Comparison of ENCODE assay signal across 8 cellular contexts in genomic region chr21:32772281-32773047, GRCh38. TPM values are rescaled to one million over a fixed set of nuclear protein-coding genes. Genes with fewer than 3 reads are reported as not detected.
DNase-seq lines count a peak whose midpoint lies in the region; ATAC-seq and TF ChIP-seq lines count a peak whose summit lies in the region.

No MANE protein-coding gene starts in this region.

- H3K27ac ChIP-seq in H9 (ENCODE audit: insufficient read length, low read depth, low read length) (no peak overlapping the region), SK-N-MC (peak overlapping the region; percentile 85)

- H3K36me3 ChIP-seq in SK-N-MC (ENCODE audit: insufficient read depth, low read length), result peaks cover 23% of the 10 kb centered on the region

- H3K79me2 ChIP-seq in H9 (ENCODE audit: insufficient read depth, low read length), result peaks cover 23% of the 10 kb centered on the region

- H3K4me2 ChIP-seq in H9 (ENCODE audit: insufficient read depth, insufficient read length, low read length), result peak overlapping the region; percentile 88

- H3K4me3 ChIP-seq in SK-N-MC, result peak overlapping the region; percentile 97
- peak overlapping the region; percentile 96 for H3K4me3 ChIP-seq in iPS-11a (ENCODE audit: low read depth, low read length)

- TF ChIP-seq CTCF in H9 (conservative IDR thresholded peaks at IDR 0.05) (no peak), omental fat pad (IDR thresholded peaks at IDR 0.05) (no peak)

- no peak overlapping the region for H3K14ac ChIP-seq in H9 (ENCODE audit: insufficient read depth, low read length)

- H3K4ac ChIP-seq in H9 (ENCODE audit: low read depth, low read length), result no peak overlapping the region

- H3K23ac ChIP-seq in H9 (ENCODE audit: insufficient read length, low read depth, low read length), result no peak overlapping the region

- H3K36me3 Mint-ChIP-seq in H9 (ENCODE audit: insufficient read depth in 1 of 3, low read depth in 3 of 3), result peaks cover 17 to 25% (median 19%) of the 10 kb centered on the region in 3 experiments; a peak in 6 of 7 replicates

- H3T11ph ChIP-seq in H9 (ENCODE audit: low read length), result no peak overlapping the region

- no peak overlapping the region for H4K5ac ChIP-seq in H9 (ENCODE audit: insufficient read length, low read depth, low read length)

- peaks cover 2% of the 10 kb centered on the region; the same call in 1 of the 2 replicates for H3K27me3 Mint-ChIP-seq in H9 (ENCODE audit: low read depth)

- no peaks in the 10 kb centered on the region; a peak in 1 of 5 replicates for H3K9me3 Mint-ChIP-seq in H9

- H3K79me1 ChIP-seq in H9 (ENCODE audit: insufficient read depth, low read depth, low read length, poor library complexity, severe bottlenecking), result peaks cover 3% of the 10 kb centered on the region

- H3K9me3 ChIP-seq in H9 (ENCODE audit: control insufficient read depth, low read depth, low read length) (no peaks in the 10 kb centered on the region), SK-N-MC (ENCODE audit: low read depth, low read length) (no peaks in the 10 kb centered on the region)

- H3K9ac ChIP-seq in H9 (ENCODE audit: extremely low read depth, insufficient read length, low read length) (peak overlapping the region; percentile 68), SK-N-MC (ENCODE audit: insufficient read length) (peak overlapping the region; percentile 98)

- no peak overlapping the region for H2BK20ac ChIP-seq in H9 (ENCODE audit: low read depth, low read length, poor library complexity, severe bottlenecking)

- H2BK15ac ChIP-seq in H9 (ENCODE audit: low read depth, low read length), result no peak overlapping the region

- H3K27ac Mint-ChIP-seq in H9, result peak overlapping the region; percentile 72 to 94 (median 76); a peak in 5 of 7 replicates

- H2AK5ac ChIP-seq in H9 (ENCODE audit: insufficient read length, low read length), result no peak overlapping the region

- ATAC-seq in omental fat pad (ENCODE audit: low FRiP score), result no peak

- DNase-seq in AG08395 (ENCODE audit: low spot score) (peak; percentile 53), H9 (no peak), SK-N-MC (ENCODE audit: low read depth, low spot score) (no peak), NCI-H2171 treated with DMSO at 0.1 percent for 48 hours (lab: John Stamatoyannopoulos, UW) (no peak), omental fat pad (ENCODE audit: low spot score) (no peak)
- peak; percentile 37 for DNase-seq in activated naive CD8-positive, alpha-beta T cell treated with anti-CD3 and anti-CD28 coated beads, Interleukin-2, amount 50 U/mL, for 16 hours (ENCODE audit: low read depth, low spot score)
- DNase-seq in stimulated activated CD4-positive, alpha-beta T cell treated with anti-CD3 and anti-CD28 coated beads, Interleukin-12 subunit alpha, Interleukin-12 subunit beta, amount 100 ng/mL, for 24 hours (ENCODE audit: low read depth in 2 of 2), result peak; percentile 48 to 63

- no peaks in the 10 kb centered on the region; the same call in 1 of the 2 replicates for H3K4me1 ChIP-seq in H9 (ENCODE audit: insufficient read depth, low read length)

- no peak overlapping the region for H2AFZ ChIP-seq in H9 (ENCODE audit: low read length)

- no peaks in the 10 kb centered on the region for H4K20me1 ChIP-seq in H9 (ENCODE audit: control insufficient read depth, insufficient read depth, insufficient read length)

- no peak overlapping the region for H2BK12ac ChIP-seq in H9 (ENCODE audit: insufficient read length, low read depth, low read length)

- H3K4me1 Mint-ChIP-seq in H9, result peaks cover 25 to 31% of the 10 kb centered on the region in 2 experiments

- peaks cover 10% of the 10 kb centered on the region for H3K23me2 ChIP-seq in H9 (ENCODE audit: insufficient read length, low read depth, low read length, poor library complexity, severe bottlenecking)

- H2BK5ac ChIP-seq in H9 (ENCODE audit: insufficient read length, low read length), result no peak overlapping the region

- H4K8ac ChIP-seq in H9 (replicated peaks; ENCODE audit: insufficient read length, low read depth, low read length), result no peak overlapping the region

- H3K27me3 ChIP-seq in H9 (ENCODE audit: insufficient read depth, low read length), result no peaks in the 10 kb centered on the region

- no CpG with 5 or more reads among the region's 13 CpGs for WGBS in H9 (ENCODE audit: extremely low coverage, insufficient read length, low lambda C conversion rate)

- H2BK120ac ChIP-seq in H9 (ENCODE audit: low read depth, low read length, poor library complexity, severe bottlenecking), result no peak overlapping the region

- H3K56ac ChIP-seq in H9 (ENCODE audit: insufficient read length, low read depth, low read length), result no peak overlapping the region

- no peak overlapping the region for H4K91ac ChIP-seq in H9 (ENCODE audit: insufficient read length, low read depth, low read length)

- H3K18ac ChIP-seq in H9 (ENCODE audit: insufficient read length, low read depth, low read length), result no peak overlapping the region

- peak overlapping the region; percentile 90 to 95 for H3K4me3 Mint-ChIP-seq in H9

RNA-seq across cellular contexts. Expression of gene PAXBP1, which starts 0.9 kb away (rescaled TPM):
- total RNA-seq in H9 (2021), result 63.6 and 65.3 TPM in 2 replicates
- 10 to 100 TPM; 27.8 to 56.0 (median 38.3) TPM for total RNA-seq in omental fat pad

RNA-seq across cellular contexts. Expression of gene SYNJ1, which starts 44.7 kb away (rescaled TPM):
- total RNA-seq in H9 (2021) (7.1 and 7.5 TPM in 2 replicates), omental fat pad (10 to 100 TPM in 2 of 4 donors, 1 to 10 TPM in 2; 7.5 to 22.1 (median 9.9) TPM)

Comparison
In these comparisons a context has a peak if more than half of its experiments do, and no peak if none do; other contexts are left out.
1. DNase-seq: peak in AG08395 (single experiment), activated naive CD8-positive, alpha-beta T cell treated with anti-CD3 and anti-CD28 coated beads, Interleukin-2, amount 50 U/mL, for 16 hours (single experiment) and stimulated activated CD4-positive, alpha-beta T cell treated with anti-CD3 and anti-CD28 coated beads, Interleukin-12 subunit alpha, Interleukin-12 subunit beta, amount 100 ng/mL, for 24 hours (2 of 2); none in H9 (single experiment), SK-N-MC (single experiment), NCI-H2171 treated with DMSO at 0.1 percent for 48 hours (single experiment) and omental fat pad (single experiment).